Comparison of ENCODE assay signal across 2 cellular contexts in genomic region chr11:1450958-1451710, GRCh38.
TF ChIP-seq lines count a peak whose summit lies in the region.

No MANE protein-coding gene starts in this region.

TF ChIP-seq in HCT116, 20 proteins besides CTCF, POLR2A, EP300 and RAD21:
- TF ChIP-seq, protein P1, sequence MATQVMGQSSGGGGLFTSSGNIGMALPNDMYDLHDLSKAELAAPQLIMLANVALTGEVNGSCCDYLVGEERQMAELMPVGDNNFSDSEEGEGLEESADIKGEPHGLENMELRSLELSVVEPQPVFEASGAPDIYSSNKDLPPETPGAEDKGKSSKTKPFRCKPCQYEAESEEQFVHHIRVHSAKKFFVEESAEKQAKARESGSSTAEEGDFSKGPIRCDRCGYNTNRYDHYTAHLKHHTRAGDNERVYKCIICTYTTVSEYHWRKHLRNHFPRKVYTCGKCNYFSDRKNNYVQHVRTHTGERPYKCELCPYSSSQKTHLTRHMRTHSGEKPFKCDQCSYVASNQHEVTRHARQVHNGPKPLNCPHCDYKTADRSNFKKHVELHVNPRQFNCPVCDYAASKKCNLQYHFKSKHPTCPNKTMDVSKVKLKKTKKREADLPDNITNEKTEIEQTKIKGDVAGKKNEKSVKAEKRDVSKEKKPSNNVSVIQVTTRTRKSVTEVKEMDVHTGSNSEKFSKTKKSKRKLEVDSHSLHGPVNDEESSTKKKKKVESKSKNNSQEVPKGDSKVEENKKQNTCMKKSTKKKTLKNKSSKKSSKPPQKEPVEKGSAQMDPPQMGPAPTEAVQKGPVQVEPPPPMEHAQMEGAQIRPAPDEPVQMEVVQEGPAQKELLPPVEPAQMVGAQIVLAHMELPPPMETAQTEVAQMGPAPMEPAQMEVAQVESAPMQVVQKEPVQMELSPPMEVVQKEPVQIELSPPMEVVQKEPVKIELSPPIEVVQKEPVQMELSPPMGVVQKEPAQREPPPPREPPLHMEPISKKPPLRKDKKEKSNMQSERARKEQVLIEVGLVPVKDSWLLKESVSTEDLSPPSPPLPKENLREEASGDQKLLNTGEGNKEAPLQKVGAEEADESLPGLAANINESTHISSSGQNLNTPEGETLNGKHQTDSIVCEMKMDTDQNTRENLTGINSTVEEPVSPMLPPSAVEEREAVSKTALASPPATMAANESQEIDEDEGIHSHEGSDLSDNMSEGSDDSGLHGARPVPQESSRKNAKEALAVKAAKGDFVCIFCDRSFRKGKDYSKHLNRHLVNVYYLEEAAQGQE (IDR thresholded peaks at IDR 0.05; ENCODE audit: low read depth): peak; percentile 67; the same call in 1 of the 2 replicates
- TF ChIP-seq FOSL1 (IDR thresholded peaks at IDR 0.05; ENCODE audit: low read depth) (no peak), TCF7L2 (IDR thresholded peaks at IDR 0.05; ENCODE audit: borderline replicate concordance, extremely low read depth, insufficient read depth, insufficient read length) (no peak)

TF ChIP-seq in WTC11, 78 proteins besides CTCF, POLR2A, EP300 and RAD21 (continued from another document):
- TF ChIP-seq ZNF423 (CRISPR knock-in tag; IDR thresholded peaks at IDR 0.05) (no peak), ZNF671 (CRISPR knock-in tag; IDR thresholded peaks at IDR 0.05) (no peak), ZNF219 (CRISPR knock-in tag; IDR thresholded peaks at IDR 0.05; ENCODE audit: borderline replicate concordance) (0 out of 2 replicates have a peak, but pooled peaks have one; percentile 56)
